ENCODE assay signal across 20 cellular contexts in genomic region chr11:127601578-127601977, GRCh38.
"Had no signal": no experiment of that assay in that cellular context is flagged by ENCODE, and none has a peak within 500 bp of the region (broad histone marks: within the 10 kb centered on the region; RNA-seq: fewer than 3 reads in every experiment).

No MANE protein-coding gene starts in this region.

- DNase-seq: KBM-7, MV-4-11, NCI-H1048, NCI-H1105, NCI-H1436 treated with DMSO at 0.1 percent for 48 hours, NCI-H1694, NCI-H187 treated with DMSO at 0.1 percent for 48 hours, NCI-H2029 treated with DMSO at 0.1 percent for 48 hours, NCI-H2107, NCI-H2171 treated with DMSO at 0.1 percent for 48 hours, NCI-H345, NCI-H446 treated with DMSO at 0.1 percent for 48 hours, NCI-H510A treated with DMSO at 0.1 percent for 48 hours, NCI-H526, NCI-H748 treated with DMSO at 0.1 percent for 48 hours, Right ventricle myocardium superior, RPMI8226, SK-N-SH, SW 1271, T-cell had no signal

- H3K27ac Mint-ChIP-seq: T-cell had no signal

- H3K36me3 Mint-ChIP-seq: T-cell had no signal

- H3K4me1 Mint-ChIP-seq: T-cell had no signal

- ATAC-seq: T-cell had no signal

- H3K4me3 Mint-ChIP-seq: T-cell had no signal
